ENCODE assay signal across 9 cellular contexts in genomic region chr11:82996966-82997606, GRCh38.
DNase-seq lines count a peak whose midpoint lies in the region; ATAC-seq and TF ChIP-seq lines count a peak whose summit lies in the region.
"Had no signal": no experiment of that assay in that cellular context is flagged by ENCODE, and none has a peak within 500 bp of the region (broad histone marks: within the 10 kb centered on the region; RNA-seq: fewer than 3 reads in every experiment).

No MANE protein-coding gene starts in this region.

- TF ChIP-seq CTCF in GM06990 (IDR thresholded peaks at IDR 0.05; ENCODE audit: insufficient read depth, low read length, poor library complexity, severe bottlenecking) (no peak), right lobe of liver (IDR thresholded peaks at IDR 0.05) (no peak), esophagus muscularis mucosa (IDR thresholded peaks at IDR 0.05) (no peak)

- ATAC-seq in GM19372 (IDR thresholded peaks at IDR 0.05; ENCODE audit: low read depth, unreplicated experiment) (peak; percentile 77), HG03280 (IDR thresholded peaks at IDR 0.05; ENCODE audit: unreplicated experiment) (peak; percentile 93), right lobe of liver (no peak)
- ATAC-seq: HCT116 had no signal

- intact Hi-C loops in right lobe of liver (cut with DNase I) = no loop called here
- intact Hi-C loops in esophagus muscularis mucosa (cut with DNase I) = loop anchor here (10.0 kb wide), 3 partner anchors 48 to 158 kb away; partner anchors contain the start of genes PCF11 and RAB30

- no peaks in the 10 kb centered on the region for H3K27me3 ChIP-seq in GM06990 (replicated peaks; ENCODE audit: control insufficient read depth, insufficient read depth, low read length)
- no peaks in the 10 kb centered on the region for H3K27me3 ChIP-seq in right lobe of liver
- no peaks in the 10 kb centered on the region for H3K27me3 ChIP-seq in esophagus muscularis mucosa

- H3K9me3 ChIP-seq in right lobe of liver (no peaks in the 10 kb centered on the region), esophagus muscularis mucosa (no peaks in the 10 kb centered on the region)

- no peak overlapping the region for H3K27ac ChIP-seq in right lobe of liver
- H3K27ac ChIP-seq in esophagus muscularis mucosa (replicated peaks in 1 of 4) = peak overlapping the region in 1 of 4 donors; percentile 22

- no peak for TF ChIP-seq POLR2A in right lobe of liver (IDR thresholded peaks at IDR 0.05)
- no peak for TF ChIP-seq POLR2A in esophagus muscularis mucosa (IDR thresholded peaks at IDR 0.05; ENCODE audit: low read depth)

- TF ChIP-seq EP300 in esophagus muscularis mucosa (IDR thresholded peaks at IDR 0.05) = no peak

- H3K4me3 ChIP-seq in GM06990 (replicated peaks; ENCODE audit: low read depth, low read length) (peak overlapping the region; percentile 52), right lobe of liver (no peak overlapping the region), esophagus muscularis mucosa (no peak overlapping the region)

- WGBS in right lobe of liver (ENCODE audit: insufficient coverage, low coverage, low lambda C conversion rate, missing lambda C conversion rate) = 87% methylated on average over 13 of the region's 14 CpGs
- WGBS in esophagus muscularis mucosa = 87% methylated on average over 14 of the region's 14 CpGs

- H3K36me3 ChIP-seq in GM06990 (ENCODE audit: control insufficient read depth, insufficient read depth, low read length) (peaks cover 9% of the 10 kb centered on the region), right lobe of liver (no peaks in the 10 kb centered on the region), esophagus muscularis mucosa (peaks cover 0 to 9% (median 0%) of the 10 kb centered on the region in 4 donors)

- H3K4me1 ChIP-seq in right lobe of liver (no peaks in the 10 kb centered on the region), esophagus muscularis mucosa (peaks cover 61 to 72% (median 62%) of the 10 kb centered on the region in 4 donors)

- peak; percentile 73 for DNase-seq in GM06990 (ENCODE audit: extremely low read depth, insufficient read length)
- peak; percentile 39 for DNase-seq in activated CD4-positive, CD25-positive, alpha-beta regulatory T cell treated with anti-CD3 and anti-CD28 coated beads, Interleukin-2, amount 50 U/mL, for 72 hours
- DNase-seq in stimulated activated CD8-positive, alpha-beta memory T cell treated with anti-CD3 and anti-CD28 coated beads, Interleukin-4, amount 100 ng/mL, for 48 hours = peak; percentile 54
- no peak for DNase-seq in right lobe of liver
- DNase-seq in T-helper 9 cell = no peak
- no peak for DNase-seq in esophagus muscularis mucosa (ENCODE audit: extremely low spot score)

Comparison
In these comparisons a context has a peak if more than half of its experiments do, and no peak if none do; other contexts are left out.
1. DNase-seq: peak in GM06990 (single experiment), activated CD4-positive, CD25-positive, alpha-beta regulatory T cell treated with anti-CD3 and anti-CD28 coated beads, Interleukin-2, amount 50 U/mL, for 72 hours (single experiment) and stimulated activated CD8-positive, alpha-beta memory T cell treated with anti-CD3 and anti-CD28 coated beads, Interleukin-4, amount 100 ng/mL, for 48 hours (single experiment); none in right lobe of liver (0 of 3), T-helper 9 cell (single experiment) and esophagus muscularis mucosa (single experiment).
2. ATAC-seq: peak in GM19372 (single experiment) and HG03280 (single experiment); none in right lobe of liver (0 of 4).